24 cellular contexts compared by ENCODE assay signal in genomic region chr5:104095527-104095926, GRCh38.
"Had no signal": no experiment of that assay in that cellular context is flagged by ENCODE, and none has a peak within 500 bp of the region (broad histone marks: within the 10 kb centered on the region; RNA-seq: fewer than 3 reads in every experiment).

No MANE protein-coding gene starts in this region.

- H3K9me3 ChIP-seq: mucosa of descending colon, prostate gland, right atrium auricular region, thyroid gland, vagina had no signal

- H3K27me3 ChIP-seq: left lung, right atrium auricular region, stomach, thyroid gland, vagina had no signal

- ATAC-seq: effector memory CD8-positive, alpha-beta T cell; left cardiac atrium; left lung; mucosa of descending colon; natural killer cell treated with Interleukin-12 subunit alpha and Interleukin-12 subunit beta and Interleukin-15 and Interleukin-18, amount 100 ng/mL, for 72 hours; sciatic nerve had no signal

- H3K27ac ChIP-seq: left lung, parathyroid adenoma, prostate gland, right atrium auricular region, stomach, thyroid gland, vagina had no signal

- H3K4me3 ChIP-seq: left lung, mucosa of descending colon, prostate gland, right atrium auricular region, smooth muscle cell, stomach, thyroid gland, vagina had no signal

- H3K36me3 ChIP-seq: left lung, prostate gland, right atrium auricular region, stomach, thyroid gland, vagina had no signal

- H3K4me1 ChIP-seq: left lung, parathyroid adenoma, prostate gland, right atrium auricular region, stomach, thyroid gland, vagina had no signal

- DNase-seq: cortex of kidney; effector memory CD8-positive, alpha-beta T cell; erythroblast; kidney; left cardiac atrium; left lung; mesenchymal stem cell; mucosa of descending colon; naive B cell; stimulated activated CD4-positive, alpha-beta T cell treated with anti-CD3 and anti-CD28 coated beads, Interleukin-12 subunit alpha, Interleukin-12 subunit beta, amount 100 ng/mL, for 4 hours; stimulated activated CD4-positive, alpha-beta T cell treated with anti-CD3 and anti-CD28 coated beads, Interleukin-1b, Interleukin-23, amount 100 ng/mL, for 48 hours; stimulated activated CD4-positive, alpha-beta T cell treated with anti-CD3 and anti-CD28 coated beads, Interleukin-4, amount 100 ng/mL, for 1 hour; stimulated activated CD8-positive, alpha-beta memory T cell treated with anti-CD3 and anti-CD28 coated beads, Interleukin-4, amount 100 ng/mL, for 48 hours; stimulated activated naive CD4-positive, alpha-beta T cell; stomach; thyroid gland; trophoblast cell had no signal
